In genomic region chr1:36097693-36098585, GRCh38 we compare ENCODE assay signal across 16 cellular contexts. TPM values are rescaled to one million over a fixed set of nuclear protein-coding genes. Genes with fewer than 3 reads are reported as not detected.
A peak's percentile ranks its signal among the peaks of the same experiment; 100 is the strongest.
DNase-seq lines count a peak whose midpoint lies in the region; ATAC-seq and TF ChIP-seq lines count a peak whose summit lies in the region.
"Had no signal": no experiment of that assay in that cellular context is flagged by ENCODE, and none has a peak within 500 bp of the region (broad histone marks: within the 10 kb centered on the region; RNA-seq: fewer than 3 reads in every experiment).

No MANE protein-coding gene starts in this region.

- H3K27ac Mint-ChIP-seq in MCF 10A (ENCODE audit: low read depth, unreplicated experiment) = peak overlapping the region; percentile 63
- H3K27ac Mint-ChIP-seq in stimulated activated effector memory CD8-positive, alpha-beta T cell treated with anti-CD3 and anti-CD28 coated beads, Interleukin-12 subunit alpha, Interleukin-12 subunit beta, amount 100 ng/mL, for 72 hours = peak overlapping the region; percentile 63
- H3K27ac Mint-ChIP-seq in endothelial cell (ENCODE audit: unreplicated experiment) = no peak overlapping the region

- H3K27me3 Mint-ChIP-seq in MCF 10A (ENCODE audit: insufficient read depth, unreplicated experiment) (no peaks in the 10 kb centered on the region), endothelial cell (ENCODE audit: unreplicated experiment) (peaks cover 8% of the 10 kb centered on the region)
- H3K27me3 Mint-ChIP-seq: CD4-positive, alpha-beta memory T cell had no signal

- H3K4me2 ChIP-seq in mammary epithelial cell (ENCODE audit: insufficient read depth, low read depth, low read length) = no peak overlapping the region

- H3K27me3 ChIP-seq in mammary epithelial cell (ENCODE audit: insufficient read depth, low read length) (no peaks in the 10 kb centered on the region), BE2C (no peaks in the 10 kb centered on the region)

- CTCF ChIA-PET in MCF 10A (lab: Yijun Ruan, JAX) = interaction anchor here (0.5 to 1.5 kb wide), 6 partner anchors 36 to 122 kb away, joined by 3 to 5 read pairs (median 4); no protein-coding TSS in a partner anchor
- CTCF ChIA-PET in mammary epithelial cell (lab: Charles Lee; ENCODE audit: low non-redundant PET) = no interaction called here
- CTCF ChIA-PET in RWPE1 (lab: Yijun Ruan, JAX) = interaction anchor here (0.6 to 1.4 kb wide), 6 partner anchors 9 to 270 kb away, joined by 3 to 7 read pairs (median 3); no protein-coding TSS in a partner anchor

- no peak for DNase-seq in MCF 10A (ENCODE audit: unreplicated experiment)
- DNase-seq in mammary epithelial cell = no peak
- DNase-seq in RWPE1 (ENCODE audit: low spot score) = no peak
- peak; percentile 6 for DNase-seq in iPS-NIHi11 (ENCODE audit: low spot score)
- no peak for DNase-seq in stimulated activated effector memory CD8-positive, alpha-beta T cell treated with anti-CD3 and anti-CD28 coated beads, Interleukin-12 subunit alpha, Interleukin-12 subunit beta, amount 100 ng/mL, for 72 hours (ENCODE audit: low spot score in 2 of 2)
- DNase-seq in activated gamma-delta T cell (lab: John Stamatoyannopoulos, UW) = no peak
- DNase-seq in endothelial cell (ENCODE audit: low spot score) = no peak
- DNase-seq in BE2C = no peak
- DNase-seq: CD4-positive, alpha-beta memory T cell; GF-D8; GOT3; NCI-H1930; NCI-H446 treated with DMSO at 0.1 percent for 48 hours; NCI-H774 had no signal

- no TSS peak for BruUV-seq in MCF 10A (replicated peaks; lab: Mats Ljungman, UMichigan)
- BruUV-seq in mammary epithelial cell (replicated peaks; lab: Mats Ljungman, UMichigan) = no TSS peak

- intact Hi-C loops in MCF 10A (cut with micrococcal nuclease) (loop anchor here (2.0 kb wide), 1 partner anchor 37 kb away; no protein-coding TSS in a partner anchor), mammary epithelial cell (cut with micrococcal nuclease) (loop anchor here (2.0 kb wide), 2 partner anchors 271 to 323 kb away; no protein-coding TSS in a partner anchor)

- peaks cover 4% of the 10 kb centered on the region for H3K4me1 ChIP-seq in mammary epithelial cell (ENCODE audit: insufficient read depth, low read length)
- peaks cover 12% of the 10 kb centered on the region for H3K4me1 ChIP-seq in BE2C

- 83% methylated on average over 21 of the region's 33 CpGs for WGBS in mammary epithelial cell (ENCODE audit: low coverage, missing lambda C conversion rate)

- H3K4me1 Mint-ChIP-seq in MCF 10A (ENCODE audit: insufficient read depth, unreplicated experiment) (no peaks in the 10 kb centered on the region), endothelial cell (ENCODE audit: unreplicated experiment) (no peaks in the 10 kb centered on the region)
- no peaks in the 10 kb centered on the region for H3K4me1 Mint-ChIP-seq in stimulated activated effector memory CD8-positive, alpha-beta T cell treated with anti-CD3 and anti-CD28 coated beads, Interleukin-12 subunit alpha, Interleukin-12 subunit beta, amount 100 ng/mL, for 72 hours

- in situ Hi-C loops in mammary epithelial cell (cut with MboI; ENCODE audit: low sequenced_read_pairs in 2 of 2) = loop anchor here in 1 of 2 donors (10.0 kb wide), 1 partner anchor 87 kb away; no protein-coding TSS in a partner anchor

- no peak overlapping the region for H3K4me3 Mint-ChIP-seq in MCF 10A (ENCODE audit: unreplicated experiment)
- no peak overlapping the region for H3K4me3 Mint-ChIP-seq in stimulated activated effector memory CD8-positive, alpha-beta T cell treated with anti-CD3 and anti-CD28 coated beads, Interleukin-12 subunit alpha, Interleukin-12 subunit beta, amount 100 ng/mL, for 72 hours
- H3K4me3 Mint-ChIP-seq in endothelial cell (ENCODE audit: unreplicated experiment) = no peak overlapping the region
- H3K4me3 Mint-ChIP-seq: CD4-positive, alpha-beta memory T cell had no signal

- dilution Hi-C loops in mammary epithelial cell (cut with HindIII; ENCODE audit: low sequenced_read_pairs) = no loop called here

- H3K36me3 Mint-ChIP-seq in MCF 10A (ENCODE audit: insufficient read depth, unreplicated experiment) = peaks cover 6% of the 10 kb centered on the region
- H3K36me3 Mint-ChIP-seq in stimulated activated effector memory CD8-positive, alpha-beta T cell treated with anti-CD3 and anti-CD28 coated beads, Interleukin-12 subunit alpha, Interleukin-12 subunit beta, amount 100 ng/mL, for 72 hours = peaks cover 40% of the 10 kb centered on the region
- no peaks in the 10 kb centered on the region for H3K36me3 Mint-ChIP-seq in endothelial cell (ENCODE audit: low read depth, unreplicated experiment)

- POLR2A ChIA-PET in MCF 10A (lab: Yijun Ruan, JAX) (no interaction called here), RWPE1 (lab: Yijun Ruan, JAX; ENCODE audit: low non-redundant PET) (interaction anchor here (0.9 kb wide), 1 partner anchor 53 kb away, joined by 3 read pairs; no protein-coding TSS in a partner anchor)

- H3K9ac ChIP-seq in mammary epithelial cell (ENCODE audit: insufficient read depth, low read length) = no peak overlapping the region

- no peak overlapping the region for H3K4me3 ChIP-seq in mammary epithelial cell (replicated peaks in 1 of 3; ENCODE audit: insufficient read depth in 1 of 3, low read depth in 2 of 3, low read length in 3 of 3)
- no peak overlapping the region for H3K4me3 ChIP-seq in BE2C (ENCODE audit: low read depth, low read length)

- no peaks in the 10 kb centered on the region for H3K9me3 Mint-ChIP-seq in MCF 10A (ENCODE audit: unreplicated experiment)
- no peaks in the 10 kb centered on the region for H3K9me3 Mint-ChIP-seq in stimulated activated effector memory CD8-positive, alpha-beta T cell treated with anti-CD3 and anti-CD28 coated beads, Interleukin-12 subunit alpha, Interleukin-12 subunit beta, amount 100 ng/mL, for 72 hours
- H3K9me3 Mint-ChIP-seq in endothelial cell (ENCODE audit: unreplicated experiment) = no peaks in the 10 kb centered on the region
- H3K9me3 Mint-ChIP-seq: CD4-positive, alpha-beta memory T cell had no signal

- ATAC-seq in stimulated activated effector memory CD8-positive, alpha-beta T cell treated with anti-CD3 and anti-CD28 coated beads, Interleukin-12 subunit alpha, Interleukin-12 subunit beta, amount 100 ng/mL, for 72 hours = no peak
- ATAC-seq: Right ventricle myocardium inferior had no signal

- peaks cover 5% of the 10 kb centered on the region for H3K79me2 ChIP-seq in mammary epithelial cell (ENCODE audit: insufficient read depth, low read length)

- no peaks in the 10 kb centered on the region for H4K20me1 ChIP-seq in mammary epithelial cell (ENCODE audit: insufficient read depth, low read length)

- H3K36me3 ChIP-seq in mammary epithelial cell (ENCODE audit: insufficient read depth, low read length) = peaks cover 7% of the 10 kb centered on the region
- peaks cover 15% of the 10 kb centered on the region for H3K36me3 ChIP-seq in BE2C

- H2AFZ ChIP-seq in mammary epithelial cell (ENCODE audit: low read depth, low read length) = no peak overlapping the region

- H3K9me3 ChIP-seq in mammary epithelial cell (replicated peaks; ENCODE audit: insufficient read depth, low read length) = no peaks in the 10 kb centered on the region
- no peaks in the 10 kb centered on the region for H3K9me3 ChIP-seq in BE2C

- TF ChIP-seq CTCF in MCF 10A (IDR thresholded peaks at IDR 0.05; ENCODE audit: unreplicated experiment) (no peak), mammary epithelial cell (conservative IDR thresholded peaks at IDR 0.05 in 1 of 2, IDR thresholded peaks at IDR 0.05 in 1 of 2; ENCODE audit: extremely low read depth in 1 of 2, insufficient read depth in 1 of 2, low read depth in 1 of 2, low read length in 2 of 2) (no peak), RWPE1 (conservative IDR thresholded peaks at IDR 0.05; ENCODE audit: low read depth) (no peak), endothelial cell (IDR thresholded peaks at IDR 0.05; ENCODE audit: unreplicated experiment) (no peak), BE2C (IDR thresholded peaks at IDR 0.05; ENCODE audit: low read depth, low read length) (no peak)

- H3K27ac ChIP-seq in mammary epithelial cell (ENCODE audit: insufficient read depth, low read depth, low read length) = no peak overlapping the region
- H3K27ac ChIP-seq in RWPE1 = 0 out of 2 replicates have a peak overlapping the region, but pooled peaks have one; percentile 15

RNA-seq across cellular contexts. Expression of gene ADPRS, which starts 9.2 kb away (rescaled TPM):
- 24.8 and 26.4 TPM in 2 replicates for total RNA-seq in MCF 10A (2022)
- total RNA-seq in mammary epithelial cell = 10 to 100 TPM; 33.7 to 34.3 TPM
- 50.7 TPM for polyA plus RNA-seq in mammary epithelial cell
- polyA minus RNA-seq in mammary epithelial cell = 8.3 TPM
- 24.2 TPM for total RNA-seq in endothelial cell (ENCODE audit: unreplicated experiment)
- polyA plus RNA-seq in BE2C (2012; ENCODE audit: insufficient read depth, insufficient read length, low read depth) = 68.2 TPM

RNA-seq across cellular contexts. Expression of gene TEKT2, which starts 14.0 kb away (rescaled TPM):
- total RNA-seq in MCF 10A (2022) (not detected in 2 replicates), mammary epithelial cell (not detected), endothelial cell (ENCODE audit: unreplicated experiment) (0.80 TPM)
- polyA plus RNA-seq in mammary epithelial cell = not detected
- not detected for polyA minus RNA-seq in mammary epithelial cell
- polyA plus RNA-seq in BE2C (2012; ENCODE audit: insufficient read depth, insufficient read length, low read depth) = 1.7 TPM
- total RNA-seq: A172; CD4-positive, alpha-beta memory T cell; Right ventricle myocardium inferior had no signal
- polyA plus RNA-seq: CD4-positive, alpha-beta memory T cell had no signal

RNA-seq across cellular contexts. Expression of gene COL8A2, which starts 27.1 kb away (rescaled TPM):
- total RNA-seq in MCF 10A (2022) = not detected in 2 replicates
- 10 to 100 TPM in 1 of 2 donors, under 1 TPM in 1; 0.94 to 13.3 TPM for total RNA-seq in mammary epithelial cell
- 0.28 TPM for polyA plus RNA-seq in mammary epithelial cell
- polyA minus RNA-seq in mammary epithelial cell = not detected
- total RNA-seq in endothelial cell (ENCODE audit: unreplicated experiment) = 0.13 TPM
- 0.12 TPM for polyA plus RNA-seq in BE2C (2012; ENCODE audit: insufficient read depth, insufficient read length, low read depth)
- polyA plus RNA-seq: CD4-positive, alpha-beta memory T cell had no signal

RNA-seq across cellular contexts. Expression of gene TRAPPC3, which starts 51.3 kb away (rescaled TPM):
- total RNA-seq in MCF 10A (2022) (72.8 and 75.5 TPM in 2 replicates), mammary epithelial cell (10 to 100 TPM; 73.2 to 96.5 TPM), endothelial cell (ENCODE audit: unreplicated experiment) (50.7 TPM)
- polyA plus RNA-seq in mammary epithelial cell = 107 TPM
- 41.7 TPM for polyA minus RNA-seq in mammary epithelial cell
- 102 TPM for polyA plus RNA-seq in BE2C (2012; ENCODE audit: insufficient read depth, insufficient read length, low read depth)

RNA-seq across cellular contexts. Expression of gene MAP7D1, which starts 58.0 kb away (rescaled TPM):
- 131 and 170 TPM in 2 replicates for total RNA-seq in MCF 10A (2022)
- 100 to 1,000 TPM in 1 of 2 donors, 10 to 100 TPM in 1; 99.4 to 331 TPM for total RNA-seq in mammary epithelial cell
- polyA plus RNA-seq in mammary epithelial cell = 129 TPM
- polyA minus RNA-seq in mammary epithelial cell = 116 TPM
- total RNA-seq in endothelial cell (ENCODE audit: unreplicated experiment) = 189 TPM
- polyA plus RNA-seq in BE2C (2012; ENCODE audit: insufficient read depth, insufficient read length, low read depth) = 125 TPM
